ENCODE assay signal across 14 cellular contexts in the genomic region with DNA sequence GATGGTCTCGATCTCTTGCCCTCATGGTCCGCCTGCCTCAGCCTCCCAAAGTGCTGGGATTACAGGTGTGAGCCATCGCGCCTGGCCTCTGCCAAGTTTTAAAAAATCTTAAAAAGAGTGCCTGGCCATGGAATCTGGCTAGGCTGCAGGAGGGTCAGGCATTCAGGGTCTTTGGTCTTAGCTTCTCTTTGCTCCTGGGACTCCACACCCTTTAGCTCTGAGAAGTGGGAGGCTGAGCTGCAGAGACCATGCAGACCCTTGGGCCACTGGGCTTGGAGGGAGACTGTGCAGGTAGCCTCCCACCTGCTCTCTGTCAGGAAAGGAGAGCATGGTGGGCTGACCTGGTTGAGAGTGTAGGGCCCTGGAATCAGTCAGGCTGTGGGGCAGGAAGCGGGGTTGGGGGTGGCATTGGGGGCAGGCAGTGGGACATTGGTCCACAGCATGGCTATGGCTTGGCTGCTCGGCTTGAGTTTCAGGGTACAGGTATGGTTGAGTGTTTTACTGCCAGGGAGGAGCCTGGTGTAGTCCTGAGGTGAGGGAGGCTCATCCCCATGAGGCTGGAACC. TPM values are rescaled to one million over a fixed set of nuclear protein-coding genes. Genes with fewer than 3 reads are reported as not detected.
DNase-seq lines count a peak whose midpoint lies in the region; ATAC-seq and TF ChIP-seq lines count a peak whose summit lies in the region.
"Had no signal": no experiment of that assay in that cellular context is flagged by ENCODE, and none has a peak within 500 bp of the region (broad histone marks: within the 10 kb centered on the region; RNA-seq: fewer than 3 reads in every experiment).

No MANE protein-coding gene starts in this region.

- peaks cover 55% of the 10 kb centered on the region for H3K4me1 ChIP-seq in CD4-positive, alpha-beta memory T cell (ENCODE audit: insufficient read depth, low read length)
- H3K4me1 ChIP-seq in foreskin keratinocyte, result no peaks in the 10 kb centered on the region

- no peaks in the 10 kb centered on the region for H3K36me3 ChIP-seq in CD4-positive, alpha-beta memory T cell (ENCODE audit: insufficient read depth, low read length)
- H3K36me3 ChIP-seq: Peyer's patch had no signal

- H3K27me3 ChIP-seq in CD4-positive, alpha-beta memory T cell (ENCODE audit: insufficient read depth, low read length), result no peaks in the 10 kb centered on the region
- H3K27me3 ChIP-seq in foreskin keratinocyte, result no peaks in the 10 kb centered on the region
- H3K27me3 ChIP-seq: Peyer's patch had no signal

- H3K36me3 Mint-ChIP-seq in CD4-positive, alpha-beta memory T cell, result no peaks in the 10 kb centered on the region
- no peaks in the 10 kb centered on the region for H3K36me3 Mint-ChIP-seq in stimulated activated effector memory CD8-positive, alpha-beta T cell treated with anti-CD3 and anti-CD28 coated beads, Interleukin-12 subunit alpha, Interleukin-12 subunit beta, amount 100 ng/mL, for 72 hours

- POLR2A ChIA-PET in CD4-positive, alpha-beta memory T cell (lab: Charles Lee; ENCODE audit: partially characterized antibody), result no interaction called here

- intact Hi-C loops in CD4-positive, alpha-beta memory T cell (cut with micrococcal nuclease), result no loop called here

- no peaks in the 10 kb centered on the region for H3K9me3 ChIP-seq in CD4-positive, alpha-beta memory T cell (ENCODE audit: control insufficient read depth in 1 of 2, low read length in 2 of 2)
- H3K9me3 ChIP-seq: Peyer's patch had no signal

- DNase-seq in activated CD8-positive, alpha-beta memory T cell treated with anti-CD3 and anti-CD28 coated beads, Interleukin-2, amount 50 U/mL, for 48 hours, result peak; percentile 34
- no peak for DNase-seq in activated CD8-positive, alpha-beta memory T cell treated with anti-CD3 and anti-CD28 coated beads for 24 hours
- no peak for DNase-seq in CD4-positive, alpha-beta memory T cell
- DNase-seq in left lobe of liver (ENCODE audit: low spot score) (peak; percentile 18), foreskin keratinocyte (no peak), NCI-H345 treated with DMSO at 0.1 percent for 48 hours (lab: John Stamatoyannopoulos, UW; ENCODE audit: unreplicated experiment) (no peak)
- no peak for DNase-seq in stimulated activated effector memory CD8-positive, alpha-beta T cell treated with anti-CD3 and anti-CD28 coated beads, Interleukin-12 subunit alpha, Interleukin-12 subunit beta, amount 100 ng/mL, for 72 hours (ENCODE audit: low spot score in 2 of 2)
- no peak for DNase-seq in activated CD4-positive, alpha-beta T cell treated with anti-CD3 and anti-CD28 coated beads for 1 hour
- DNase-seq: DMS 273 treated with DMSO at 0.1 percent for 48 hours, NCI-H1436, NCI-H2029 treated with DMSO at 0.1 percent for 48 hours had no signal

- no peak overlapping the region for H3K27ac ChIP-seq in CD4-positive, alpha-beta memory T cell (ENCODE audit: low read depth, low read length)
- H3K27ac ChIP-seq in foreskin keratinocyte, result no peak overlapping the region
- H3K27ac ChIP-seq: HL-60, Peyer's patch had no signal

- no peaks in the 10 kb centered on the region for H3K27me3 Mint-ChIP-seq in CD4-positive, alpha-beta memory T cell

- peak overlapping the region in 4 of 7 donors; percentile 46 to 74 (median 64) for H3K27ac Mint-ChIP-seq in CD4-positive, alpha-beta memory T cell
- H3K27ac Mint-ChIP-seq in stimulated activated effector memory CD8-positive, alpha-beta T cell treated with anti-CD3 and anti-CD28 coated beads, Interleukin-12 subunit alpha, Interleukin-12 subunit beta, amount 100 ng/mL, for 72 hours, result peak overlapping the region; percentile 45
- H3K27ac Mint-ChIP-seq: GM23338 had no signal

- H3K4me1 Mint-ChIP-seq in CD4-positive, alpha-beta memory T cell, result peaks cover 53 to 82% (median 70%) of the 10 kb centered on the region in 4 donors
- H3K4me1 Mint-ChIP-seq in stimulated activated effector memory CD8-positive, alpha-beta T cell treated with anti-CD3 and anti-CD28 coated beads, Interleukin-12 subunit alpha, Interleukin-12 subunit beta, amount 100 ng/mL, for 72 hours, result peaks cover 74% of the 10 kb centered on the region

- no peak overlapping the region for H3K4me3 ChIP-seq in CD4-positive, alpha-beta memory T cell (ENCODE audit: low read length in 2 of 2)
- H3K4me3 ChIP-seq: GM23338, Peyer's patch had no signal

- H3K9me3 Mint-ChIP-seq in CD4-positive, alpha-beta memory T cell, result no peaks in the 10 kb centered on the region
- no peaks in the 10 kb centered on the region for H3K9me3 Mint-ChIP-seq in stimulated activated effector memory CD8-positive, alpha-beta T cell treated with anti-CD3 and anti-CD28 coated beads, Interleukin-12 subunit alpha, Interleukin-12 subunit beta, amount 100 ng/mL, for 72 hours
- H3K9me3 Mint-ChIP-seq: GM23338 had no signal

- no peak for TF ChIP-seq CTCF in foreskin keratinocyte (conservative IDR thresholded peaks at IDR 0.05)

- ATAC-seq in left lobe of liver (no peak), foreskin keratinocyte (no peak)
- ATAC-seq in stimulated activated effector memory CD8-positive, alpha-beta T cell treated with anti-CD3 and anti-CD28 coated beads, Interleukin-12 subunit alpha, Interleukin-12 subunit beta, amount 100 ng/mL, for 72 hours, result no peak
- ATAC-seq: GM23338 had no signal

- CTCF ChIA-PET in CD4-positive, alpha-beta memory T cell (lab: Charles Lee; ENCODE audit: partially characterized antibody), result interaction anchor here (1.4 kb wide), 1 partner anchor 31 kb away, joined by 3 read pairs; no protein-coding TSS in a partner anchor

- peak overlapping the region in 1 of 8 donors; percentile 30 for H3K4me3 Mint-ChIP-seq in CD4-positive, alpha-beta memory T cell
- H3K4me3 Mint-ChIP-seq in stimulated activated effector memory CD8-positive, alpha-beta T cell treated with anti-CD3 and anti-CD28 coated beads, Interleukin-12 subunit alpha, Interleukin-12 subunit beta, amount 100 ng/mL, for 72 hours, result no peak overlapping the region
- H3K4me3 Mint-ChIP-seq: GM23338 had no signal

RNA-seq across cellular contexts. Expression of a gene that starts 20.8 kb away (rescaled TPM):
- total RNA-seq in CD4-positive, alpha-beta memory T cell, result 10 to 100 TPM; 39.2 to 41.2 TPM
- 1 to 10 TPM in 1 of 2 donors, under 1 TPM in 1; 0.48 to 2.8 TPM for polyA plus RNA-seq in CD4-positive, alpha-beta memory T cell
- total RNA-seq in left lobe of liver (7.3 TPM), foreskin keratinocyte (15.4 and 17.9 TPM in 2 replicates)
- 8.6 and 9.1 TPM in 2 replicates for polyA plus RNA-seq in foreskin keratinocyte

Comparison
In these comparisons a context has a peak if more than half of its experiments do, and no peak if none do; other contexts are left out.
1. DNase-seq: peak in activated CD8-positive, alpha-beta memory T cell treated with anti-CD3 and anti-CD28 coated beads, Interleukin-2, amount 50 U/mL, for 48 hours (single experiment) and left lobe of liver (single experiment); none in activated CD8-positive, alpha-beta memory T cell treated with anti-CD3 and anti-CD28 coated beads for 24 hours (single experiment), CD4-positive, alpha-beta memory T cell (0 of 5), stimulated activated effector memory CD8-positive, alpha-beta T cell treated with anti-CD3 and anti-CD28 coated beads, Interleukin-12 subunit alpha, Interleukin-12 subunit beta, amount 100 ng/mL, for 72 hours (0 of 2), foreskin keratinocyte (0 of 2), NCI-H345 treated with DMSO at 0.1 percent for 48 hours (single experiment) and activated CD4-positive, alpha-beta T cell treated with anti-CD3 and anti-CD28 coated beads for 1 hour (single experiment).